Comparison of ENCODE assay signal across 11 cellular contexts in genomic region chr20:45340236-45340847, GRCh38. TPM values are rescaled to one million over a fixed set of nuclear protein-coding genes. Genes with fewer than 3 reads are reported as not detected.
DNase-seq lines count a peak whose midpoint lies in the region; ATAC-seq and TF ChIP-seq lines count a peak whose summit lies in the region.
"Had no signal": no experiment of that assay in that cellular context is flagged by ENCODE, and none has a peak within 500 bp of the region (broad histone marks: within the 10 kb centered on the region; RNA-seq: fewer than 3 reads in every experiment).

No MANE protein-coding gene starts in this region.

- 16% methylated on average over 5 of the region's 5 CpGs for WGBS in right lobe of liver (ENCODE audit: insufficient coverage, low coverage, low lambda C conversion rate, missing lambda C conversion rate)
- whole genome bisulfite sequencing in thyroid gland, 2 donors = 55 to 61% methylated on average over 5 of the region's 5 CpGs

- H3K27me3 ChIP-seq in right lobe of liver (no peaks in the 10 kb centered on the region), thyroid gland (no peaks in the 10 kb centered on the region)

- peaks cover 0 to 15% (median 6%) of the 10 kb centered on the region in 4 donors for H3K36me3 ChIP-seq in right lobe of liver
- peaks cover 0 to 4% of the 10 kb centered on the region in 2 donors for H3K36me3 ChIP-seq in thyroid gland

- H3K4me3 ChIP-seq in right lobe of liver (peak overlapping the region in 1 of 3 donors; percentile 90), thyroid gland (replicated peaks in 1 of 3) (no peak overlapping the region)
- H3K4me3 ChIP-seq: dorsolateral prefrontal cortex had no signal

- H3K4me1 ChIP-seq in right lobe of liver (peaks cover 0 to 78% (median 32%) of the 10 kb centered on the region in 4 donors), thyroid gland (peaks cover 85 to 94% of the 10 kb centered on the region in 2 donors)

- DNase-seq in NCI-H2029 treated with DMSO at 0.1 percent for 48 hours (lab: John Stamatoyannopoulos, UW) = peak; percentile 77
- DNase-seq in caudate nucleus (lab: John Stamatoyannopoulos, UW) = no peak
- peak; percentile 65 to 90 (median 88) for DNase-seq in right lobe of liver
- DNase-seq in thyroid gland = peak; percentile 57 to 70
- DNase-seq in DMS114 treated with DMSO at 0.1 percent for 48 hours (lab: John Stamatoyannopoulos, UW; ENCODE audit: unreplicated experiment) = no peak
- DNase-seq in activated T-cell treated with anti-CD3 and anti-CD28 coated beads, Interleukin-2, amount 50 U/mL, for 48 hours = no peak
- no peak for DNase-seq in activated T-cell treated with anti-CD3 and anti-CD28 coated beads, Interleukin-2, amount 50 U/mL, for 1 hour
- DNase-seq: activated naive CD4-positive, alpha-beta T cell treated with anti-CD3 and anti-CD28 coated beads, Interleukin-2, amount 50 U/mL, for 16 hours; dorsolateral prefrontal cortex; immature natural killer cell had no signal

- no peaks in the 10 kb centered on the region for H3K9me3 ChIP-seq in right lobe of liver
- H3K9me3 ChIP-seq in thyroid gland = no peaks in the 10 kb centered on the region

- TF ChIP-seq POLR2A in right lobe of liver (IDR thresholded peaks at IDR 0.05) (peak; percentile 56), thyroid gland (IDR thresholded peaks at IDR 0.05) (no peak)

- peak; percentile 19 to 61 (median 44) for ATAC-seq in right lobe of liver
- ATAC-seq in HG03139 (IDR thresholded peaks at IDR 0.05; ENCODE audit: unreplicated experiment) = no peak

- intact Hi-C loops in right lobe of liver (cut with DNase I) (no loop called here), thyroid gland (cut with DNase I) (no loop called here)

- H3K27ac ChIP-seq in caudate nucleus (ENCODE audit: low read depth, low read length) = peak overlapping the region; percentile 33
- peak overlapping the region; percentile 91 to 99 (median 97) for H3K27ac ChIP-seq in right lobe of liver
- peak overlapping the region; percentile 93 to 98 (median 97) for H3K27ac ChIP-seq in thyroid gland

- TF ChIP-seq CTCF in right lobe of liver (IDR thresholded peaks at IDR 0.05) (no peak), thyroid gland (IDR thresholded peaks at IDR 0.05) (no peak)

RNA-seq across cellular contexts. Expression of gene SDC4, which starts 7.9 kb away (rescaled TPM):
- total RNA-seq in right lobe of liver (100 to 1,000 TPM in 4 of 6 experiments, 10 to 100 TPM in 2; 84.3 to 373 (median 116) TPM), thyroid gland (100 to 1,000 TPM in 1 of 4 donors, 10 to 100 TPM in 3; 35.5 to 101 (median 63.3) TPM)

RNA-seq across cellular contexts. Expression of gene SYS1, which starts 22.6 kb away (rescaled TPM):
- 10 to 100 TPM; 16.6 to 26.2 (median 20.8) TPM for total RNA-seq in right lobe of liver
- total RNA-seq in thyroid gland = 10 to 100 TPM; 52.7 to 86.1 (median 76.6) TPM

RNA-seq across cellular contexts. Expression of gene MATN4, which starts 32.2 kb away (rescaled TPM):
- total RNA-seq in right lobe of liver (not detected), thyroid gland (1 to 10 TPM in 1 of 4 donors, not detected in 3; 1.2 TPM)

RNA-seq across cellular contexts. Expression of gene RBPJL, which starts 33.7 kb away (rescaled TPM):
- total RNA-seq in right lobe of liver (not detected), thyroid gland (not detected)

RNA-seq across cellular contexts. Expression of gene TP53TG5, which starts 37.8 kb away (rescaled TPM):
- total RNA-seq in right lobe of liver = not detected
- total RNA-seq in thyroid gland = not detected

Comparison
In these comparisons a context has a peak if more than half of its experiments do, and no peak if none do; other contexts are left out.
1. DNase-seq: peak in NCI-H2029 treated with DMSO at 0.1 percent for 48 hours (single experiment), right lobe of liver (3 of 3) and thyroid gland (2 of 2); none in caudate nucleus (0 of 61), DMS114 treated with DMSO at 0.1 percent for 48 hours (single experiment), activated T-cell treated with anti-CD3 and anti-CD28 coated beads, Interleukin-2, amount 50 U/mL, for 48 hours (0 of 2) and activated T-cell treated with anti-CD3 and anti-CD28 coated beads, Interleukin-2, amount 50 U/mL, for 1 hour (single experiment).
2. H3K27ac ChIP-seq: peak in every context shown above with its lines; median percentile 97 in right lobe of liver; 97 in thyroid gland; 33 in caudate nucleus.